8 cellular contexts compared by ENCODE assay signal in genomic region chr16:68842964-68843481, GRCh38. TPM values are rescaled to one million over a fixed set of nuclear protein-coding genes. Genes with fewer than 3 reads are reported as not detected.
DNase-seq lines count a peak whose midpoint lies in the region; ATAC-seq and TF ChIP-seq lines count a peak whose summit lies in the region.
"Not testable (repeated sequence)": the region's sequence is repeated elsewhere in the genome, so short reads cannot be mapped to it uniquely, and the experiment has no call there.

No MANE protein-coding gene starts in this region.

- not testable (repeated sequence) for H3K9me3 ChIP-seq in CD8-positive, alpha-beta T cell (ENCODE audit: low read length); SK-N-MC (ENCODE audit: low read depth, low read length); neuronal stem cell (replicated peaks in 1 of 2; ENCODE audit: control insufficient read depth in 2 of 2, insufficient read depth in 1 of 2, low read depth in 1 of 2, low read length in 2 of 2); thoracic aorta

- peak overlapping the region; percentile 84 for H3K9ac ChIP-seq in SK-N-MC (ENCODE audit: insufficient read length)
- not testable (repeated sequence) for H3K9ac ChIP-seq in neuronal stem cell (ENCODE audit: low read depth, low read length, poor library complexity)

- peak overlapping the region; percentile 88 for H3K27ac Mint-ChIP-seq in CD8-positive, alpha-beta T cell
- peak overlapping the region; percentile 98 for H3K27ac Mint-ChIP-seq in activated naive CD8-positive, alpha-beta T cell treated with anti-CD3 and anti-CD28 coated beads for 36 hours
- peak overlapping the region; percentile 5 for H3K27ac Mint-ChIP-seq in endothelial cell (ENCODE audit: unreplicated experiment)

- peak overlapping the region; percentile 98 for H2AFZ ChIP-seq in neuronal stem cell (ENCODE audit: low read length)

- intact Hi-C loops in CD8-positive, alpha-beta T cell (cut with DNase I, micrococcal nuclease) = loop anchor here (1.0 to 10.0 kb wide), 9 partner anchors 289 to 1281 kb away; partner anchors contain the start of genes SNTB2 (in 2 of the 2), CHTF8 (in 1 of the 2), COG8 (in 1 of the 2) and CTCF (in 1 of the 2)

- H2BK5ac ChIP-seq in neuronal stem cell (ENCODE audit: low read length) = peak overlapping the region; percentile 98

- not testable (repeated sequence) for H3K23ac ChIP-seq in neuronal stem cell (ENCODE audit: low read depth, low read length, poor library complexity)

- not testable (repeated sequence) for H3K27me3 Mint-ChIP-seq in CD8-positive, alpha-beta T cell (ENCODE audit: low read depth); activated naive CD8-positive, alpha-beta T cell treated with anti-CD3 and anti-CD28 coated beads for 36 hours; endothelial cell (ENCODE audit: unreplicated experiment)

- H3K14ac ChIP-seq in neuronal stem cell (ENCODE audit: low read length) = not testable (repeated sequence)

- no CpG with 5 or more reads among the region's 23 CpGs for WGBS in neuronal stem cell (ENCODE audit: extremely low coverage in 2 of 2, insufficient read length in 2 of 2, insufficient replicate concordance in 1 of 2), 2 donors

- peaks cover 24% of the 10 kb centered on the region for H3K4me1 ChIP-seq in CD8-positive, alpha-beta T cell (ENCODE audit: insufficient read depth, low read length)
- not testable (repeated sequence) for H3K4me1 ChIP-seq in neuronal stem cell (ENCODE audit: control insufficient read depth in 2 of 2, insufficient read depth in 1 of 2, low read depth in 1 of 2, low read length in 2 of 2); thoracic aorta (ENCODE audit: control insufficient read depth in 1 of 2, low read depth in 2 of 2)

- H3K27me3 ChIP-seq in CD8-positive, alpha-beta T cell (ENCODE audit: insufficient read depth, low read length); kidney epithelial cell (ENCODE audit: control insufficient read depth, insufficient read depth, low read length); neuronal stem cell (ENCODE audit: control insufficient read depth in 3 of 3, insufficient read depth in 3 of 3, low read depth in 1 of 3, low read length in 3 of 3); thoracic aorta (replicated peaks; ENCODE audit: insufficient read depth): not testable (repeated sequence)

- not testable (repeated sequence) for H3K36me3 ChIP-seq in CD8-positive, alpha-beta T cell (ENCODE audit: insufficient read depth, low read length); SK-N-MC (ENCODE audit: insufficient read depth, low read length); kidney epithelial cell (ENCODE audit: control insufficient read depth, insufficient read depth, low read length); neuronal stem cell (replicated peaks in 1 of 2; ENCODE audit: control insufficient read depth in 2 of 2, insufficient read depth in 2 of 2, low read length in 2 of 2); thoracic aorta

- not testable (repeated sequence) for H2BK15ac ChIP-seq in neuronal stem cell (ENCODE audit: low read length)

- H2BK12ac ChIP-seq in neuronal stem cell (ENCODE audit: low read length) = not testable (repeated sequence)

- ATAC-seq in CD8-positive, alpha-beta T cell = not testable (repeated sequence)
- peak; percentile 12 for ATAC-seq in thoracic aorta (ENCODE audit: insufficient number of reproducible peaks, low FRiP score, low read depth)

- peak overlapping the region; percentile 78 for H3K27ac ChIP-seq in CD8-positive, alpha-beta T cell (ENCODE audit: low read depth, low read length)
- not testable (repeated sequence) for H3K27ac ChIP-seq in SK-N-MC; neuronal stem cell (replicated peaks; ENCODE audit: low read length)
- H3K27ac ChIP-seq in thoracic aorta = peak overlapping the region; percentile 72 to 81

- peak overlapping the region; percentile 84 for H3K4me2 ChIP-seq in neuronal stem cell (ENCODE audit: insufficient read depth, low read length, poor library complexity, severe bottlenecking)

- not testable (repeated sequence) for H2BK120ac ChIP-seq in neuronal stem cell (ENCODE audit: low read depth, low read length)

- not testable (repeated sequence) for H2AK5ac ChIP-seq in neuronal stem cell (ENCODE audit: low read depth, low read length)

- H3K79me1 ChIP-seq in neuronal stem cell (ENCODE audit: low read depth, low read length) = not testable (repeated sequence)

- H3K9me3 Mint-ChIP-seq in CD8-positive, alpha-beta T cell; activated naive CD8-positive, alpha-beta T cell treated with anti-CD3 and anti-CD28 coated beads for 36 hours; endothelial cell (ENCODE audit: unreplicated experiment): not testable (repeated sequence)

- POLR2A ChIA-PET in CD8-positive, alpha-beta T cell (lab: Charles Lee) = interaction anchor here (1.2 kb wide), 1 partner anchor 112 kb away, joined by 3 read pairs; no protein-coding TSS in a partner anchor

- not testable (repeated sequence) for H4K91ac ChIP-seq in neuronal stem cell (ENCODE audit: low read depth, low read length, poor library complexity)

- TF ChIP-seq CTCF in CD8-positive, alpha-beta T cell (IDR thresholded peaks at IDR 0.05); endothelial cell (IDR thresholded peaks at IDR 0.05; ENCODE audit: unreplicated experiment); kidney epithelial cell (IDR thresholded peaks at IDR 0.05; ENCODE audit: insufficient read depth, low read length, poor library complexity, severe bottlenecking); thoracic aorta (IDR thresholded peaks at IDR 0.05): not testable (repeated sequence)

- not testable (repeated sequence) for H3K4ac ChIP-seq in neuronal stem cell (ENCODE audit: low read length)

- H3K36me3 Mint-ChIP-seq in CD8-positive, alpha-beta T cell; endothelial cell (ENCODE audit: low read depth, unreplicated experiment): not testable (repeated sequence)
- H3K36me3 Mint-ChIP-seq in activated naive CD8-positive, alpha-beta T cell treated with anti-CD3 and anti-CD28 coated beads for 36 hours = peaks cover 14% of the 10 kb centered on the region

- CTCF ChIA-PET in CD8-positive, alpha-beta T cell (lab: Charles Lee) = interaction anchor here (1.1 to 2.4 kb wide), 2 partner anchors 314 to 322 kb away, joined by 5 to 7 read pairs; no protein-coding TSS in a partner anchor

- H4K8ac ChIP-seq in neuronal stem cell (ENCODE audit: low read depth, low read length) = not testable (repeated sequence)

- H3K4me3 ChIP-seq in CD8-positive, alpha-beta T cell (ENCODE audit: low read depth, low read length) = peak overlapping the region; percentile 94
- H3K4me3 ChIP-seq in SK-N-MC (peak overlapping the region; percentile 89), kidney epithelial cell (ENCODE audit: low read depth, low read length) (peak overlapping the region; percentile 59), neuronal stem cell (ENCODE audit: low read length in 2 of 2) (peak overlapping the region; percentile 75 to 98), thoracic aorta (peak overlapping the region; percentile 83)

- DNase-seq in CD8-positive, alpha-beta T cell = peak in 1 of 7 experiments; percentile 48
- DNase-seq in HS-5 (ENCODE audit: low read depth) = peak; percentile 35
- not testable (repeated sequence) for DNase-seq in SK-N-MC (ENCODE audit: low read depth, low spot score); activated naive CD8-positive, alpha-beta T cell treated with anti-CD3 and anti-CD28 coated beads for 36 hours; endothelial cell (ENCODE audit: low spot score); kidney epithelial cell (ENCODE audit: low read depth); neuronal stem cell (ENCODE audit: low spot score); thoracic aorta (ENCODE audit: low spot score)

- peak overlapping the region; percentile 92 for H3K4me3 Mint-ChIP-seq in CD8-positive, alpha-beta T cell
- peak overlapping the region; percentile 97 for H3K4me3 Mint-ChIP-seq in activated naive CD8-positive, alpha-beta T cell treated with anti-CD3 and anti-CD28 coated beads for 36 hours
- H3K4me3 Mint-ChIP-seq in endothelial cell (ENCODE audit: unreplicated experiment) = peak overlapping the region; percentile 86

- not testable (repeated sequence) for H3K18ac ChIP-seq in neuronal stem cell (ENCODE audit: low read length)

- peaks cover 29% of the 10 kb centered on the region for H3K4me1 Mint-ChIP-seq in CD8-positive, alpha-beta T cell (ENCODE audit: low read depth)
- peaks cover 23% of the 10 kb centered on the region for H3K4me1 Mint-ChIP-seq in activated naive CD8-positive, alpha-beta T cell treated with anti-CD3 and anti-CD28 coated beads for 36 hours
- H3K4me1 Mint-ChIP-seq in endothelial cell (ENCODE audit: unreplicated experiment) = peaks cover 10% of the 10 kb centered on the region

RNA-seq across cellular contexts. Expression of gene TANGO6, which starts 0.3 kb away (rescaled TPM):
- 10 to 100 TPM; 12.1 to 16.3 TPM for total RNA-seq in CD8-positive, alpha-beta T cell
- total RNA-seq in activated naive CD8-positive, alpha-beta T cell treated with anti-CD3 and anti-CD28 coated beads for 36 hours = 10 to 100 TPM; 25.2 to 30.5 TPM
- 10.4 TPM for total RNA-seq in endothelial cell (ENCODE audit: unreplicated experiment)
- total RNA-seq in kidney epithelial cell = 10.9 and 15.8 TPM in 2 replicates
- 3.9 TPM for polyA plus RNA-seq in neuronal stem cell (2013, experiment 1 of 2)
- polyA plus RNA-seq in neuronal stem cell (2013, experiment 2 of 2) = 3.9 TPM
- total RNA-seq in thoracic aorta = 10 to 100 TPM; 37.3 to 55.4 TPM

Comparison
In these comparisons a context has a peak if more than half of its experiments do, and no peak if none do; other contexts are left out.
1. H3K27ac Mint-ChIP-seq: peak in every context shown above with its lines; median percentile 98 in activated naive CD8-positive, alpha-beta T cell treated with anti-CD3 and anti-CD28 coated beads for 36 hours; 88 in CD8-positive, alpha-beta T cell; 5 in endothelial cell.